Comparison of ENCODE assay signal across 1 cellular context in the genomic region with DNA sequence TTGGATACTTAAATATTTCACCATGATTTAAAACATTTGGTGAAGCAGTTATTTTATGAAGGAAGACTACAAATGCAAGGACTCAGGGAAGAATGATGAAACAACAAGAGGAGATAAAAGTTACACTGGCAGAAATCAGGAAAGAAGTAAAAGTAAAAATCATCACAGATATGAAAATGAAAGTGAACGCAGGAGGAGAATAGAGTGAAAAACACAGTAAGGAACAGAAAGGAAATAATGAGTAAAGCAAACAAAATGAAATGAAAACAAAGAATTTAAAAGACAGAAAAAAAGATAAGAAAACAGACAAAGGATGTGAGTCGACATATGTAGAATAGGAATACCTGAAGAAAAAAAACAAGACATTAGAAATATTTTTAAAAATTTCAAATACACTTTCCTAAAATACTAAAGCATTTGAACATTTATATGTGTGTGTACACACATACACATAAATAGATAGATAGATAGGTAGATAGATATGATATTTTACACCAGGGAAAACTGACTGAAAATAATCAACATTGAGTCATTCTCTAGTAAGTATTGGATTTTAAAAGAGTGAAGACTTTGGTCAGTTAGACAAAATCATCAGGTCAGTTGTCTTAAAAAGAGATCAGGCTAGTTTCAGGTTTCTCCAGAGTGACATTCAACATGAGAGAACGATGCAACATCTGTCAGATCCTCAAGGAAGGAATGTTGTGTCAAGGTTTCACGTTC.
TF ChIP-seq lines count a peak whose summit lies in the region.

No MANE protein-coding gene starts in this region.

TF ChIP-seq in HepG2, 621 proteins besides CTCF, POLR2A, EP300 and RAD21:
- TF ChIP-seq ZNF619 (CRISPR knock-in tag; IDR thresholded peaks at IDR 0.05) = no peak
- TF ChIP-seq ZNF766 (CRISPR knock-in tag; IDR thresholded peaks at IDR 0.05; ENCODE audit: borderline replicate concordance) = no peak
- TF ChIP-seq ETV5 (CRISPR knock-in tag; IDR thresholded peaks at IDR 0.05; ENCODE audit: borderline replicate concordance) = no peak
- TF ChIP-seq, protein P1, sequence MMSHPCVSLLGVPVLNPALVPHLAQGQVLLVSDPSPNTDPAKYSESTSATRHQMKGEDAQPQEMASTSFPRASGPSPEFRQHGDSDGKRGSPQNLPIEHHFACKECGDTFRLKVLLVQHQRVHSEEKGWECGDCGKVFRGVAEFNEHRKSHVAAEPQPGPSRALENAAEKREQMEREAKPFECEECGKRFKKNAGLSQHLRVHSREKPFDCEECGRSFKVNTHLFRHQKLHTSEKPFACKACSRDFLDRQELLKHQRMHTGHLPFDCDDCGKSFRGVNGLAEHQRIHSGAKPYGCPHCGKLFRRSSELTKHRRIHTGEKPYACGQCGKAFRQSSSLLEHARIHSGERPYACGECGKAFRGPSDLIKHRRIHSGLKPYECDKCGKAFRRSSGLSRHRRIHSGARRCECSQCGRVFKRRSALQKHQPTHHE (CRISPR knock-in tag; IDR thresholded peaks at IDR 0.05; ENCODE audit: borderline replicate concordance) = no peak
- TF ChIP-seq, protein P2, sequence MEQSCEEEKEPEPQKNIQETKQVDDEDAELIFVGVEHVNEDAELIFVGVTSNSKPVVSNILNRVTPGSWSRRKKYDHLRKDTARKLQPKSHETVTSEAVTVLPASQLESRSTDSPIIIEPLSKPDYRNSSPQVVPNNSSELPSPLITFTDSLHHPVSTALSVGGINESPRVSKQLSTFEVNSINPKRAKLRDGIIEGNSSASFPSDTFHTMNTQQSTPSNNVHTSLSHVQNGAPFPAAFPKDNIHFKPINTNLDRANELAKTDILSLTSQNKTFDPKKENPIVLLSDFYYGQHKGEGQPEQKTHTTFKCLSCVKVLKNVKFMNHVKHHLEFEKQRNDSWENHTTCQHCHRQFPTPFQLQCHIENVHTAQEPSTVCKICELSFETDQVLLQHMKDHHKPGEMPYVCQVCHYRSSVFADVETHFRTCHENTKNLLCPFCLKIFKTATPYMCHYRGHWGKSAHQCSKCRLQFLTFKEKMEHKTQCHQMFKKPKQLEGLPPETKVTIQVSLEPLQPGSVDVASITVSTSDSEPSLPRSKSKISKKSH (CRISPR knock-in tag; IDR thresholded peaks at IDR 0.05; ENCODE audit: borderline replicate concordance) = no peak
- no peak for TF ChIP-seq AGO2 (optimal IDR thresholded peaks at IDR 0.05; ENCODE audit: low read depth, low read length)
- no peak for TF ChIP-seq ZNF703 (CRISPR knock-in tag; IDR thresholded peaks at IDR 0.05; ENCODE audit: borderline replicate concordance)
